ENCODE assay signal across 8 cellular contexts in the genomic region with DNA sequence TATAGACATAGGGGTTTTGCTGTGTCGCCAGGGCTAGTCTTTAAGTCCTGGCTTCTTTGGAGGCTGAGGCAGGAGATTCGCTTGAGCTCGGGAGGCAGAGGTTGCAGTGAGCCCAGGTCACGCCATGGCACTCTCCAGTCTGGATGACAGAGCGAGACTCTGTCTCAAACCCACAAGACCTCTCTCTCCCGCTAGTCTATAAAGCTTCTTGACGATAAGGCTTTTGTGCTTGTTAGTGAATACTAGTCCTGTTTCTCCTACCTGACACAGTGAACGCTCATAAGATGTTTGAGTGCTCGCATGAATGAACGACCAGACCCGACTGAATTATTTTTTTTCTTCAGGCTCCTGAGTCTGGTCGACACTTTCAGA. TPM values are rescaled to one million over a fixed set of nuclear protein-coding genes. Genes with fewer than 3 reads are reported as not detected.
DNase-seq lines count a peak whose midpoint lies in the region; ATAC-seq and TF ChIP-seq lines count a peak whose summit lies in the region.

No MANE protein-coding gene starts in this region.

- no peak for TF ChIP-seq POLR2A in sigmoid colon (IDR thresholded peaks at IDR 0.05)

- peak overlapping the region; percentile 96 for H2AFZ ChIP-seq in fibroblast of lung (ENCODE audit: low read length)

- peak overlapping the region; percentile 96 for H3K9ac ChIP-seq in fibroblast of lung (ENCODE audit: insufficient read depth, low read length)

- intact Hi-C loops in sigmoid colon (cut with DNase I): no loop called here

- peaks cover 42% of the 10 kb centered on the region for H3K79me2 ChIP-seq in fibroblast of lung (ENCODE audit: control insufficient read depth, insufficient read depth, low read length)

- WGBS in sigmoid colon, 2 donors: 3 to 5% methylated on average over 12 of the region's 12 CpGs

- DNase-seq in activated T-cell treated with anti-CD3 and anti-CD28 coated beads for 4 hours (peak; percentile 7), WERI-Rb-1 (peak; percentile 44), fibroblast of lung (ENCODE audit: low read depth in 2 of 2) (no peak), sigmoid colon (no peak), GM19238 (ENCODE audit: insufficient read length, low spot score) (no peak), OCI-M2 (lab: John Stamatoyannopoulos, UW; ENCODE audit: unreplicated experiment) (no peak)
- DNase-seq in activated T-cell treated with anti-CD3 and anti-CD28 coated beads, Interleukin-2, amount 50 U/mL, for 48 hours: no peak

- ATAC-seq in HG03066 (IDR thresholded peaks at IDR 0.05; ENCODE audit: low read depth, unreplicated experiment): peak; percentile 8

- H3K4me2 ChIP-seq in fibroblast of lung (ENCODE audit: extremely low read depth, insufficient read depth, low read length): peak overlapping the region; percentile 88

- TF ChIP-seq CTCF in WERI-Rb-1 (IDR thresholded peaks at IDR 0.05; ENCODE audit: low read depth, low read length) (no peak), fibroblast of lung (conservative IDR thresholded peaks at IDR 0.05 in 1 of 2, IDR thresholded peaks at IDR 0.05 in 1 of 2; ENCODE audit: low read depth in 1 of 2, low read length in 2 of 2) (no peak), sigmoid colon (IDR thresholded peaks at IDR 0.05) (no peak)

- no peaks in the 10 kb centered on the region for H3K27me3 ChIP-seq in WERI-Rb-1 (ENCODE audit: insufficient read depth, low read depth, severe bottlenecking)
- H3K27me3 ChIP-seq in fibroblast of lung (ENCODE audit: control insufficient read depth, insufficient read depth, low read length): no peaks in the 10 kb centered on the region
- no peaks in the 10 kb centered on the region for H3K27me3 ChIP-seq in sigmoid colon

- no peak for TF ChIP-seq EP300 in sigmoid colon (IDR thresholded peaks at IDR 0.05)

- H3K36me3 ChIP-seq in WERI-Rb-1 (peaks cover 28% of the 10 kb centered on the region), fibroblast of lung (ENCODE audit: control insufficient read depth, insufficient read depth, low read length) (peaks cover 2% of the 10 kb centered on the region), sigmoid colon (peaks cover 0 to 13% (median 4%) of the 10 kb centered on the region in 4 donors)

- H3K27ac ChIP-seq in WERI-Rb-1 (peak overlapping the region; percentile 87), fibroblast of lung (ENCODE audit: insufficient read depth, low read length) (peak overlapping the region; percentile 98), sigmoid colon (peak overlapping the region; percentile 86 to 96 (median 88))

- H4K20me1 ChIP-seq in fibroblast of lung (ENCODE audit: control insufficient read depth, extremely low read depth, insufficient read depth, low read length): peaks cover 3% of the 10 kb centered on the region

- peak overlapping the region; percentile 99 for H3K4me3 ChIP-seq in WERI-Rb-1 (ENCODE audit: low read depth, low read length)
- H3K4me3 ChIP-seq in fibroblast of lung (replicated peaks in 1 of 4; ENCODE audit: control extremely low read depth in 1 of 4, insufficient read depth in 1 of 4, low read depth in 3 of 4, low read length in 4 of 4): peak overlapping the region; percentile 83 to 99 (median 96)
- peak overlapping the region; percentile 62 to 96 (median 74) for H3K4me3 ChIP-seq in sigmoid colon

- H3K9me3 ChIP-seq in WERI-Rb-1 (ENCODE audit: severe bottlenecking) (no peaks in the 10 kb centered on the region), fibroblast of lung (ENCODE audit: control insufficient read depth, insufficient read depth, low read depth, low read length) (no peaks in the 10 kb centered on the region), sigmoid colon (no peaks in the 10 kb centered on the region)

- H3K4me1 ChIP-seq in fibroblast of lung (ENCODE audit: control insufficient read depth, extremely low read depth, insufficient read depth, low read length) (no peaks in the 10 kb centered on the region), sigmoid colon (peaks cover 0 to 33% (median 22%) of the 10 kb centered on the region in 4 donors)

RNA-seq across cellular contexts. Expression of gene DDX21, which starts 0.6 kb away (rescaled TPM):
- total RNA-seq in fibroblast of lung (52.4 and 54.2 TPM in 2 replicates), sigmoid colon (10 to 100 TPM; 24.6 to 64.9 (median 29.5) TPM)
- polyA plus RNA-seq in fibroblast of lung (67.9 and 78.2 TPM in 2 replicates), sigmoid colon (10 to 100 TPM; 16.8 to 37.1 (median 16.9) TPM)
- 49.9 and 52.6 TPM in 2 replicates for polyA plus RNA-seq in fibroblast of lung (2012)
- 5.4 and 7.4 TPM in 2 replicates for polyA minus RNA-seq in fibroblast of lung (ENCODE audit: low replicate concordance)

RNA-seq across cellular contexts. Expression of gene KIFBP, which starts 33.2 kb away (rescaled TPM):
- total RNA-seq in fibroblast of lung: 25.9 and 29.7 TPM in 2 replicates
- polyA plus RNA-seq in fibroblast of lung: 60.2 and 62.0 TPM in 2 replicates
- polyA plus RNA-seq in fibroblast of lung (2012): 32.9 and 36.1 TPM in 2 replicates
- polyA minus RNA-seq in fibroblast of lung (ENCODE audit: low replicate concordance): 1.8 and 2.8 TPM in 2 replicates
- total RNA-seq in sigmoid colon: 10 to 100 TPM; 21.0 to 34.6 (median 23.8) TPM
- polyA plus RNA-seq in sigmoid colon: 10 to 100 TPM; 12.2 to 16.6 (median 13.8) TPM

RNA-seq across cellular contexts. Expression of gene DDX50, which starts 54.3 kb away (rescaled TPM):
- total RNA-seq in fibroblast of lung (65.5 and 69.7 TPM in 2 replicates), sigmoid colon (10 to 100 TPM; 39.1 to 64.3 (median 51.6) TPM)
- polyA plus RNA-seq in fibroblast of lung (47.9 and 48.6 TPM in 2 replicates), sigmoid colon (10 to 100 TPM; 13.6 to 23.4 (median 21.0) TPM)
- 32.1 and 32.7 TPM in 2 replicates for polyA plus RNA-seq in fibroblast of lung (2012)
- 6.6 and 12.6 TPM in 2 replicates for polyA minus RNA-seq in fibroblast of lung (ENCODE audit: low replicate concordance)

Comparison
In these comparisons a context has a peak if more than half of its experiments do, and no peak if none do; other contexts are left out.
1. DNase-seq: peak in activated T-cell treated with anti-CD3 and anti-CD28 coated beads for 4 hours (single experiment) and WERI-Rb-1 (single experiment); none in activated T-cell treated with anti-CD3 and anti-CD28 coated beads, Interleukin-2, amount 50 U/mL, for 48 hours (0 of 2), fibroblast of lung (0 of 2), sigmoid colon (single experiment), GM19238 (single experiment) and OCI-M2 (single experiment).
2. Peak in every context shown above with its lines, with median percentiles within 50 percentile points of each other: H3K27ac ChIP-seq and H3K4me3 ChIP-seq.